In the genomic region with DNA sequence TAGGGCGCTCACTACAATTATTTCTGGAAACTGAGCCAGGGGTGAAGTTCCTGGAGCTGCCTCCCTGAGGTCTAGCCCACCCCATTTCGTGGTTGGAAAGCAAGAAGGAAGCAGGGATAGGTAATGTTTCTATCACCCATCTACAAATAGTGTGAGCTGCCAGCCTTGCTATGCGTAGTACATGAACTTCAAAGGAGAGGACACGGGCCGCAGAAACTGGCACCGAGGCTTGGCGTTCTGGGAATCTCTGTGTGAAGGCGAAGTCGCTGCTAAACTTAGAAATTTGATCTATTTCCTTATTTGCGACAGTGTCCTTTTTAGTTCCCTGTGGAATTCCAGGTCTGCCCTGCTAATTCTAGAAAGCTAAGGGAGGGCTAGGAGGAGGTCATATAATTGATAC, we compare ENCODE assay signal across 18 cellular contexts. TPM values are rescaled to one million over a fixed set of nuclear protein-coding genes. Genes with fewer than 3 reads are reported as not detected.
DNase-seq lines count a peak whose midpoint lies in the region; ATAC-seq and TF ChIP-seq lines count a peak whose summit lies in the region.
"Had no signal": no experiment of that assay in that cellular context is flagged by ENCODE, and none has a peak within 500 bp of the region (broad histone marks: within the 10 kb centered on the region; RNA-seq: fewer than 3 reads in every experiment).

No MANE protein-coding gene starts in this region.

- no peaks in the 10 kb centered on the region for H3K27me3 ChIP-seq in BLaER1 treated with 17β-estradiol and CSF1 and Interleukin-3, amounts not matched to agents 10 nM and 100 nM
- no peaks in the 10 kb centered on the region for H3K27me3 ChIP-seq in prostate gland (replicated peaks; ENCODE audit: insufficient read depth)
- H3K27me3 ChIP-seq: right lobe of liver had no signal

- WGBS in prostate gland: 48% methylated on average over 10 of the region's 10 CpGs

- no peaks in the 10 kb centered on the region for H4K20me1 ChIP-seq in BLaER1 treated with 17β-estradiol and CSF1 and Interleukin-3, amounts not matched to agents 10 nM and 100 nM

- no peak overlapping the region for H3K4me3 ChIP-seq in BLaER1 treated with 17β-estradiol and CSF1 and Interleukin-3, amounts not matched to agents 10 nM and 100 nM
- no peak overlapping the region for H3K4me3 ChIP-seq in prostate gland
- H3K4me3 ChIP-seq: lung, right lobe of liver had no signal

- H3K36me3 ChIP-seq in BLaER1 treated with 17β-estradiol and CSF1 and Interleukin-3, amounts not matched to agents 10 nM and 100 nM: no peaks in the 10 kb centered on the region
- H3K36me3 ChIP-seq in KOPT-K1 (ENCODE audit: insufficient read depth, low read length) (no peaks in the 10 kb centered on the region), prostate gland (no peaks in the 10 kb centered on the region)
- H3K36me3 ChIP-seq: right lobe of liver had no signal

- DNase-seq in left colon: peak; percentile 28 to 37
- peak; percentile 54 for DNase-seq in prostate gland (ENCODE audit: low spot score)
- no peak for DNase-seq in activated CD4-positive, alpha-beta T cell treated with anti-CD3 and anti-CD28 coated beads for 4 hours
- DNase-seq: activated CD4-positive, alpha-beta T cell treated with anti-CD3 and anti-CD28 coated beads for 1 hour; activated naive CD4-positive, alpha-beta T cell treated with anti-CD3 and anti-CD28 coated beads, Interleukin-2, amount 50 U/mL, for 16 hours; activated T-cell treated with anti-CD3 and anti-CD28 coated beads, Interleukin-2, amount 50 U/mL, for 48 hours; anterior cingulate cortex; foreskin fibroblast; HCEC 1CT; NCI-H1694 treated with DMSO at 0.1 percent for 48 hours; right lobe of liver; stimulated activated CD4-positive, alpha-beta T cell treated with anti-CD3 and anti-CD28 coated beads, Interleukin-15, amount 100 ng/mL, for 24 hours; SW 1271 had no signal

- peak overlapping the region in 7 of 11 experiments; percentile 2 to 40 (median 13); a peak in 8 of 22 replicates for H3K4me2 ChIP-seq in BLaER1 treated with 17β-estradiol and CSF1 and Interleukin-3, amounts not matched to agents 10 nM and 100 nM

- H3K4me1 ChIP-seq in BLaER1 treated with 17β-estradiol and CSF1 and Interleukin-3, amounts not matched to agents 10 nM and 100 nM: peaks cover 0 to 16% (median 10%) of the 10 kb centered on the region in 10 experiments; a peak in 14 of 20 replicates
- H3K4me1 ChIP-seq in prostate gland (replicated peaks): peaks cover 2% of the 10 kb centered on the region
- H3K4me1 ChIP-seq: right lobe of liver had no signal

- H3K9ac ChIP-seq in BLaER1 treated with 17β-estradiol and CSF1 and Interleukin-3, amounts not matched to agents 10 nM and 100 nM: no peak overlapping the region

- peak; percentile 11 for ATAC-seq in left colon
- ATAC-seq in GM18517 (IDR thresholded peaks at IDR 0.05; ENCODE audit: unreplicated experiment): no peak
- no peak for ATAC-seq in GM21447 (IDR thresholded peaks at IDR 0.05; ENCODE audit: unreplicated experiment)
- ATAC-seq: right lobe of liver had no signal

- H3K27ac ChIP-seq in BLaER1 treated with 17β-estradiol and CSF1 and Interleukin-3, amounts not matched to agents 10 nM and 100 nM: no peak overlapping the region
- H3K27ac ChIP-seq in KOPT-K1 (ENCODE audit: low read depth, low read length, poor library complexity, severe bottlenecking) (peak overlapping the region; percentile 57), prostate gland (peak overlapping the region in 1 of 2 donors; percentile 8)
- H3K27ac ChIP-seq: right lobe of liver had no signal

- H3K9me3 ChIP-seq in BLaER1 treated with 17β-estradiol and CSF1 and Interleukin-3, amounts not matched to agents 10 nM and 100 nM (replicated peaks in 1 of 11): peaks cover 0 to 16% (median 6%) of the 10 kb centered on the region in 11 experiments; a peak in 7 of 22 replicates
- H3K9me3 ChIP-seq in KOPT-K1 (ENCODE audit: insufficient read depth, low read length, poor library complexity, severe bottlenecking): peaks cover 8% of the 10 kb centered on the region
- H3K9me3 ChIP-seq in prostate gland: no peaks in the 10 kb centered on the region
- H3K9me3 ChIP-seq: right lobe of liver had no signal

- TF ChIP-seq CTCF in prostate gland (IDR thresholded peaks at IDR 0.05): no peak

- TF ChIP-seq POLR2A in prostate gland (IDR thresholded peaks at IDR 0.05): no peak

- intact Hi-C loops in left colon (cut with DNase I, micrococcal nuclease): no loop called here
- intact Hi-C loops in prostate gland (cut with DNase I): no loop called here

RNA-seq across cellular contexts. Expression of a gene that starts 49.6 kb away (rescaled TPM):
- total RNA-seq in left colon (10 to 100 TPM; 51.2 to 54.0 TPM), prostate gland (10 to 100 TPM; 28.3 to 29.1 TPM)

Comparison
In these comparisons a context has a peak if more than half of its experiments do, and no peak if none do; other contexts are left out.
1. DNase-seq: peak in left colon (2 of 2) and prostate gland (single experiment); none in activated CD4-positive, alpha-beta T cell treated with anti-CD3 and anti-CD28 coated beads for 4 hours (0 of 2).